8 cellular contexts compared by ENCODE assay signal in the genomic region with DNA sequence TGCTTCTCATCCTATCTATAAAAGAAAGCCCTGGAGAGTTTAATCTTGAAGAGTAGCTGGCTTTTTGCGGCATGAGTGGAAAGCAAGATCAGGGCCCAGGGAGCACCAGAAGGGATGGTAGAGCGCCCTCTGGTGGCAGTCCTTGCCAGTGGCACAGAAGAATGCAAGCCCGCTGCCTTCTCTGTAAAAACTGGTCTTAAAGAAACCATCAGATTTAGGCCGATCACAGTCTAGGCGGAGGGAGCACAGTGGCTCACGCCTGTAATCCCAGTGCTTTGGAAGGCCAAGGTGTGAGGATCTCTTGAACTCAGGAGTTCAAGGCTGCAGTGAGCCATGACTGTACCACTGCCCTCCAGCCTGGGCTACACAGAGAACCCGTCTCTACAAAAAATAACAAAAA. TPM values are rescaled to one million over a fixed set of nuclear protein-coding genes. Genes with fewer than 3 reads are reported as not detected.
DNase-seq lines count a peak whose midpoint lies in the region; ATAC-seq and TF ChIP-seq lines count a peak whose summit lies in the region.

No MANE protein-coding gene starts in this region.

- TF ChIP-seq CTCF in kidney epithelial cell (IDR thresholded peaks at IDR 0.05; ENCODE audit: insufficient read depth, low read length, poor library complexity, severe bottlenecking), result peak; percentile 96

- no peak overlapping the region for H3K4me3 ChIP-seq in kidney epithelial cell (ENCODE audit: low read depth, low read length)

- no peak overlapping the region for H3K27ac ChIP-seq in caudate nucleus (ENCODE audit: low read depth, low read length)

- DNase-seq in ELF-1 (ENCODE audit: low read depth, low spot score) (peak; percentile 94), NCI-H2227 treated with DMSO at 0.1 percent for 48 hours (lab: John Stamatoyannopoulos, UW) (peak; percentile 47), caudate nucleus (lab: John Stamatoyannopoulos, UW) (peak in 57 of 61 donors; percentile 2 to 83 (median 48)), kidney epithelial cell (ENCODE audit: low read depth) (peak; percentile 32)
- DNase-seq in activated CD4-positive, CD25-positive, alpha-beta regulatory T cell (lab: John Stamatoyannopoulos, UW), result peak; percentile 63 to 81 (median 74)
- peak; percentile 80 to 84 for DNase-seq in stimulated activated CD4-positive, alpha-beta T cell treated with anti-CD3 and anti-CD28 coated beads, Interleukin-1b, Interleukin-23, amount 100 ng/mL, for 4 hours (ENCODE audit: low read depth in 2 of 2)

- ATAC-seq in HG02642 (IDR thresholded peaks at IDR 0.05; ENCODE audit: poor library complexity, unreplicated experiment) (peak; percentile 61), GM18873 (IDR thresholded peaks at IDR 0.05; ENCODE audit: low FRiP score, unreplicated experiment) (no peak)

- H3K36me3 ChIP-seq in kidney epithelial cell (ENCODE audit: control insufficient read depth, insufficient read depth, low read length), result no peaks in the 10 kb centered on the region

- no peaks in the 10 kb centered on the region for H3K27me3 ChIP-seq in kidney epithelial cell (ENCODE audit: control insufficient read depth, insufficient read depth, low read length)

RNA-seq across cellular contexts. Expression of gene CPN1, which starts 35.6 kb away (rescaled TPM):
- total RNA-seq in kidney epithelial cell, result 0.07 TPM in 1 of 2 replicates, not detected in the other

RNA-seq across cellular contexts. Expression of gene DNMBP, which starts 36.3 kb away (rescaled TPM):
- 15.3 and 16.5 TPM in 2 replicates for total RNA-seq in kidney epithelial cell

Comparison
In these comparisons a context has a peak if more than half of its experiments do, and no peak if none do; other contexts are left out.
1. DNase-seq: peak in every context shown above with its lines; median percentile 94 in ELF-1; 82 in stimulated activated CD4-positive, alpha-beta T cell treated with anti-CD3 and anti-CD28 coated beads, Interleukin-1b, Interleukin-23, amount 100 ng/mL, for 4 hours; 74 in activated CD4-positive, CD25-positive, alpha-beta regulatory T cell; 48 in caudate nucleus; 47 in NCI-H2227 treated with DMSO at 0.1 percent for 48 hours; 32 in kidney epithelial cell.